Comparison of ENCODE assay signal across 22 cellular contexts in the genomic region with DNA sequence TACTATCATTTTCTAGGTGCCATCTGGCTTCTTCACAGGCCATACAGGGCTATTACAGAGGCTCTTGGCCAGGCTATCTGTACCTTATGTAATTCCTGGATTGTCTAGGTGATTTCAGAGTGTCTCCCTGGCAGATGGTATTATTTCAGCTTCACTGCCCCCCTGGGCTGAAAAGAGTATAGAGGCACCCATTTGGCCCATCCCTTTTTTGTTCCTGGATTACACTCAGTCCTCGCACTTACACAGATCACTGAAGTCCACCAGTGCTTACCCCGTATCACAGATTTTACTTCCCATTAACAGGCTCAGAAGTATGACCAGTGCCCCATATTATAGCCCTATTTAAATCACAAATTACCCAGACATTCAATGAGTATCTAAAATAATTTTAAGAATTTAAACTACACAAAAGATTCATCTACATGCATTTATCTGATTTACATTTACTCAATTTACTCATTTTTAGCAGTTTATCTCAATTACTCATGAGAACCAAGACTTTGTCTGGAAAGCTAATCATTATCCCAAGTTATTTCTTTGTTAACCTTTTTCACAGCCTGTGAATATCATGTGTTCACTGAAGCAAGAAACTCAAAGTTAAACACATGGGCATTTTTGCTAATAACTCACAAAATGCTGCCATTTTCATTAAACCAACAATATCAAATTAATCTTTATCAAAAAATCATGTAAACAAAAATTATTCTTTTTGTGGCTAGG.
DNase-seq lines count a peak whose midpoint lies in the region; ATAC-seq, FAIRE-seq and TF ChIP-seq lines count a peak whose summit lies in the region.
"Had no signal": no experiment of that assay in that cellular context is flagged by ENCODE, and none has a peak within 500 bp of the region (broad histone marks: within the 10 kb centered on the region; RNA-seq: fewer than 3 reads in every experiment).

No MANE protein-coding gene starts in this region.

- intact Hi-C loops in activated CD4-positive, alpha-beta T cell treated with anti-CD3 and anti-CD28 coated beads for 36 hours (cut with DNase I, micrococcal nuclease): no loop called here

- in situ Hi-C loops in Caki2 (cut with HindIII; ENCODE audit: low pct_unique_long_range_greater_than_20kb, low sequenced_read_pairs): no loop called here

- no peak for ATAC-seq in activated CD4-positive, alpha-beta T cell treated with anti-CD3 and anti-CD28 coated beads for 36 hours
- ATAC-seq in HG03280 (IDR thresholded peaks at IDR 0.05; ENCODE audit: unreplicated experiment): no peak
- no peak for ATAC-seq in SK-N-SH treated with all-trans-retinoic acid at 6 μM for 48 hours

- no peak overlapping the region for H3K27ac Mint-ChIP-seq in activated CD4-positive, alpha-beta T cell treated with anti-CD3 and anti-CD28 coated beads for 36 hours
- H3K27ac Mint-ChIP-seq: CD4-positive, alpha-beta memory T cell; HFFc6 had no signal

- H3K9me3 Mint-ChIP-seq in activated CD4-positive, alpha-beta T cell treated with anti-CD3 and anti-CD28 coated beads for 36 hours (ENCODE audit: low read depth): peaks cover 3% of the 10 kb centered on the region

- CTCF ChIA-PET in activated CD4-positive, alpha-beta T cell treated with anti-CD3 and anti-CD28 coated beads for 36 hours (lab: Charles Lee): no interaction called here

- no peaks in the 10 kb centered on the region for H3K4me1 Mint-ChIP-seq in activated CD4-positive, alpha-beta T cell treated with anti-CD3 and anti-CD28 coated beads for 36 hours
- H3K4me1 Mint-ChIP-seq: CD4-positive, alpha-beta memory T cell had no signal

- DNase-seq in Caki2 (ENCODE audit: low read depth) (peak; percentile 63), NCI-H524 (lab: John Stamatoyannopoulos, UW) (peak; percentile 87 to 97), renal cortical epithelial cell (ENCODE audit: low read depth) (peak; percentile 94)
- no peak for DNase-seq in activated CD4-positive, alpha-beta T cell treated with anti-CD3 and anti-CD28 coated beads for 36 hours
- DNase-seq: Calu3; CD4-positive, alpha-beta memory T cell; DMS79; HFFc6; KG1; MV-4-11; NCI-H1417; NCI-H187; NCI-H2107; NCI-H226; NCI-H526; NK-92 treated with Interleukin-12 subunit alpha and Interleukin-12 subunit beta, amount 100 ng/mL, for 24 hours; Right ventricle myocardium superior had no signal

- H3K4me3 Mint-ChIP-seq in activated CD4-positive, alpha-beta T cell treated with anti-CD3 and anti-CD28 coated beads for 36 hours: no peak overlapping the region
- H3K4me3 Mint-ChIP-seq: CD4-positive, alpha-beta memory T cell; HFFc6 had no signal

- POLR2A ChIA-PET in activated CD4-positive, alpha-beta T cell treated with anti-CD3 and anti-CD28 coated beads for 36 hours (lab: Charles Lee): no interaction called here

- no peaks in the 10 kb centered on the region for H3K27me3 Mint-ChIP-seq in activated CD4-positive, alpha-beta T cell treated with anti-CD3 and anti-CD28 coated beads for 36 hours
- H3K27me3 Mint-ChIP-seq: CD4-positive, alpha-beta memory T cell had no signal

- FAIRE-seq in islet of Langerhans (lab: Jason Lieb, UNC): peak; percentile 45
- FAIRE-seq: A204.1, H54 had no signal

- H3K36me3 Mint-ChIP-seq in activated CD4-positive, alpha-beta T cell treated with anti-CD3 and anti-CD28 coated beads for 36 hours (ENCODE audit: low read depth): no peaks in the 10 kb centered on the region
- H3K36me3 Mint-ChIP-seq: CD4-positive, alpha-beta memory T cell had no signal

TF ChIP-seq in SK-N-SH treated with all-trans-retinoic acid at 6 μM for 48 hours, 23 proteins besides CTCF, POLR2A, EP300 and RAD21:
- no peak for TF ChIP-seq CREB5 (CRISPR knock-in tag; IDR thresholded peaks at IDR 0.05; ENCODE audit: low read depth)
- TF ChIP-seq ZC3H10 (CRISPR knock-in tag; IDR thresholded peaks at IDR 0.05): no peak
- TF ChIP-seq ZNF70 (CRISPR knock-in tag; IDR thresholded peaks at IDR 0.05): no peak
- no peak for TF ChIP-seq TCF4 (CRISPR knock-in tag; IDR thresholded peaks at IDR 0.05; ENCODE audit: borderline replicate concordance)
- TF ChIP-seq, protein P1, sequence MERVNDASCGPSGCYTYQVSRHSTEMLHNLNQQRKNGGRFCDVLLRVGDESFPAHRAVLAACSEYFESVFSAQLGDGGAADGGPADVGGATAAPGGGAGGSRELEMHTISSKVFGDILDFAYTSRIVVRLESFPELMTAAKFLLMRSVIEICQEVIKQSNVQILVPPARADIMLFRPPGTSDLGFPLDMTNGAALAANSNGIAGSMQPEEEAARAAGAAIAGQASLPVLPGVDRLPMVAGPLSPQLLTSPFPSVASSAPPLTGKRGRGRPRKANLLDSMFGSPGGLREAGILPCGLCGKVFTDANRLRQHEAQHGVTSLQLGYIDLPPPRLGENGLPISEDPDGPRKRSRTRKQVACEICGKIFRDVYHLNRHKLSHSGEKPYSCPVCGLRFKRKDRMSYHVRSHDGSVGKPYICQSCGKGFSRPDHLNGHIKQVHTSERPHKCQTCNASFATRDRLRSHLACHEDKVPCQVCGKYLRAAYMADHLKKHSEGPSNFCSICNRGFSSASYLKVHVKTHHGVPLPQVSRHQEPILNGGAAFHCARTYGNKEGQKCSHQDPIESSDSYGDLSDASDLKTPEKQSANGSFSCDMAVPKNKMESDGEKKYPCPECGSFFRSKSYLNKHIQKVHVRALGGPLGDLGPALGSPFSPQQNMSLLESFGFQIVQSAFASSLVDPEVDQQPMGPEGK (CRISPR knock-in tag; IDR thresholded peaks at IDR 0.05; ENCODE audit: borderline replicate concordance): no peak
- TF ChIP-seq ZNF565 (CRISPR knock-in tag; conservative IDR thresholded peaks at IDR 0.05; ENCODE audit: low read depth): no peak
- TF ChIP-seq, protein P2, sequence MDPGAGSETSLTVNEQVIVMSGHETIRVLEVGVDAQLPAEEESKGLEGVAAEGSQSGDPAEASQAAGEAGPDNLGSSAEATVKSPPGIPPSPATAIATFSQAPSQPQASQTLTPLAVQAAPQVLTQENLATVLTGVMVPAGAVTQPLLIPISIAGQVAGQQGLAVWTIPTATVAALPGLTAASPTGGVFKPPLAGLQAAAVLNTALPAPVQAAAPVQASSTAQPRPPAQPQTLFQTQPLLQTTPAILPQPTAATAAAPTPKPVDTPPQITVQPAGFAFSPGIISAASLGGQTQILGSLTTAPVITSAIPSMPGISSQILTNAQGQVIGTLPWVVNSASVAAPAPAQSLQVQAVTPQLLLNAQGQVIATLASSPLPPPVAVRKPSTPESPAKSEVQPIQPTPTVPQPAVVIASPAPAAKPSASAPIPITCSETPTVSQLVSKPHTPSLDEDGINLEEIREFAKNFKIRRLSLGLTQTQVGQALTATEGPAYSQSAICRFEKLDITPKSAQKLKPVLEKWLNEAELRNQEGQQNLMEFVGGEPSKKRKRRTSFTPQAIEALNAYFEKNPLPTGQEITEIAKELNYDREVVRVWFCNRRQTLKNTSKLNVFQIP (CRISPR knock-in tag; IDR thresholded peaks at IDR 0.05; ENCODE audit: borderline replicate concordance, low read depth): no peak
- TF ChIP-seq BACH2 (CRISPR knock-in tag; IDR thresholded peaks at IDR 0.05; ENCODE audit: borderline replicate concordance): no peak
- TF ChIP-seq, protein P3, sequence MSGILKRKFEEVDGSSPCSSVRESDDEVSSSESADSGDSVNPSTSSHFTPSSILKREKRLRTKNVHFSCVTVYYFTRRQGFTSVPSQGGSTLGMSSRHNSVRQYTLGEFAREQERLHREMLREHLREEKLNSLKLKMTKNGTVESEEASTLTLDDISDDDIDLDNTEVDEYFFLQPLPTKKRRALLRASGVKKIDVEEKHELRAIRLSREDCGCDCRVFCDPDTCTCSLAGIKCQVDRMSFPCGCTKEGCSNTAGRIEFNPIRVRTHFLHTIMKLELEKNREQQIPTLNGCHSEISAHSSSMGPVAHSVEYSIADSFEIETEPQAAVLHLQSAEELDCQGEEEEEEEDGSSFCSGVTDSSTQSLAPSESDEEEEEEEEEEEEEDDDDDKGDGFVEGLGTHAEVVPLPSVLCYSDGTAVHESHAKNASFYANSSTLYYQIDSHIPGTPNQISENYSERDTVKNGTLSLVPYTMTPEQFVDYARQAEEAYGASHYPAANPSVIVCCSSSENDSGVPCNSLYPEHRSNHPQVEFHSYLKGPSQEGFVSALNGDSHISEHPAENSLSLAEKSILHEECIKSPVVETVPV (CRISPR knock-in tag; IDR thresholded peaks at IDR 0.05): no peak
- TF ChIP-seq ESRRG (CRISPR knock-in tag; IDR thresholded peaks at IDR 0.05): no peak
- no peak for TF ChIP-seq PPARA (CRISPR knock-in tag; IDR thresholded peaks at IDR 0.05; ENCODE audit: borderline replicate concordance)
